8 cellular contexts compared by ENCODE assay signal in the genomic region with DNA sequence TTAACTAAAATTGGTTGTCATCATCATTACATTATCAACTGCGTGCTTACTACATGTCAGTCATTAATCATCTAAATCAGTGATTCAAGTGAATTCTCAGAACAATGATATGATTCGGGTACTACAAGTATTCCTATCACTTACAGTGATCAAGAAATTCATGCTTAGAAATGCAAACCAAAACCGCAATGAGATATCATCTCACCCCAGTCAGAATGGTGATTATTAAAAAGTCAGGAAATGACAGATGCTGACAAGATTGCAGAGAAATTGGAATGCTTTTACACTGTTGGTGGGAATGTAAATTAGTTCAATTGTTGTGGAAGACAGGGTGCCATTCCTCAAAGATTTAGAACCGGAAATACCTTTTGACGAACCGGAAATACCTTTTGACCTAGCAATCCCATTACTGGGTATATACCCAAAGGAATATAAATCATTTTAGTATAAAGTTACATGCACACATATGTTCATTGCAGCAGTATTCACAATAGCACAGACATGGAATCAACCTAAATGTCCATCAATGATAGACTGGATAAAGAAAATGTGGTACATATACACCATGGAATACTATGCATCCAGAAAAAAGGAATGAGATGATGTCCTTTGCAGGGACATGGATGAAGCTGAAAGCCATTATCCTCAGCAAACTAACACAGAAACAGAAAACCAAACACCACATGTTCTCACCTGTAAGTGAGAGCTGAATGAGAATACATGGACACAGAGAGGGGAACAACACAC.
DNase-seq lines count a peak whose midpoint lies in the region; FAIRE-seq and TF ChIP-seq lines count a peak whose summit lies in the region.
"Not testable (repeated sequence)": the region's sequence is repeated elsewhere in the genome, so short reads cannot be mapped to it uniquely, and the experiment has no call there.

No MANE protein-coding gene starts in this region.

- not testable (repeated sequence) for H3K56ac ChIP-seq in H9 (ENCODE audit: insufficient read length, low read depth, low read length)

- H2AK5ac ChIP-seq in H9 (ENCODE audit: insufficient read length, low read length): not testable (repeated sequence)

- peak; percentile 52 for FAIRE-seq in urothelium cell line (lab: Jason Lieb, UNC)

- not testable (repeated sequence) for H3K4me2 ChIP-seq in H9 (ENCODE audit: insufficient read depth, insufficient read length, low read length); SK-N-SH; neural cell (ENCODE audit: low read length)

- H2BK20ac ChIP-seq in H9 (ENCODE audit: low read depth, low read length, poor library complexity, severe bottlenecking): not testable (repeated sequence)

- not testable (repeated sequence) for H2AFZ ChIP-seq in H9 (ENCODE audit: low read length); SK-N-SH (ENCODE audit: low read depth); neural cell (ENCODE audit: low read depth, low read length)

- not testable (repeated sequence) for H3K27ac ChIP-seq in H9 (ENCODE audit: insufficient read length, low read depth, low read length)
- peak overlapping the region in 1 of 2 experiments; percentile 17; a peak in 1 of 4 replicates for H3K27ac ChIP-seq in SK-N-SH (ENCODE audit: low read depth in 2 of 2, low read length in 1 of 2)
- peak overlapping the region; percentile 32 for H3K27ac ChIP-seq in neural cell (ENCODE audit: low read length)

- not testable (repeated sequence) for H3K79me1 ChIP-seq in H9 (ENCODE audit: insufficient read depth, low read depth, low read length, poor library complexity, severe bottlenecking)

- not testable (repeated sequence) for H3K18ac ChIP-seq in H9 (ENCODE audit: insufficient read length, low read depth, low read length)

- WGBS in H9 (ENCODE audit: extremely low coverage, insufficient read length, low lambda C conversion rate): no CpG with 5 or more reads among the region's 6 CpGs
- WGBS in SK-N-SH (ENCODE audit: low lambda C conversion rate): 45% methylated on average over 6 of the region's 6 CpGs

- not testable (repeated sequence) for H4K91ac ChIP-seq in H9 (ENCODE audit: insufficient read length, low read depth, low read length)

- H4K20me1 ChIP-seq in H9 (ENCODE audit: control insufficient read depth, insufficient read depth, insufficient read length); SK-N-SH (ENCODE audit: insufficient read depth); neural cell (ENCODE audit: insufficient read depth): not testable (repeated sequence)

- H2BK12ac ChIP-seq in H9 (ENCODE audit: insufficient read length, low read depth, low read length): not testable (repeated sequence)

- H3K4me3 Mint-ChIP-seq in H9: not testable (repeated sequence)

- H2BK120ac ChIP-seq in H9 (ENCODE audit: low read depth, low read length, poor library complexity, severe bottlenecking): not testable (repeated sequence)

- H3K14ac ChIP-seq in H9 (ENCODE audit: insufficient read depth, low read length): not testable (repeated sequence)

- H3K4me1 ChIP-seq in H9 (ENCODE audit: insufficient read depth, low read length); SK-N-SH (ENCODE audit: control insufficient read depth in 1 of 2, insufficient read depth in 2 of 2, low read depth in 1 of 2, low read length in 1 of 2): not testable (repeated sequence)

- not testable (repeated sequence) for H2BK5ac ChIP-seq in H9 (ENCODE audit: insufficient read length, low read length)

- not testable (repeated sequence) for H2BK15ac ChIP-seq in H9 (ENCODE audit: low read depth, low read length)

- peak overlapping the region in 2 of 3 experiments; percentile 74 to 95; a peak in 3 of 7 replicates for H3K27ac Mint-ChIP-seq in H9

- not testable (repeated sequence) for H3K27me3 ChIP-seq in H9 (ENCODE audit: insufficient read depth, low read length); SK-N-SH (ENCODE audit: insufficient read depth); neural cell (ENCODE audit: insufficient read depth, low read depth, low read length)

- not testable (repeated sequence) for TF ChIP-seq RAD21 in SK-N-SH (IDR thresholded peaks at IDR 0.05; ENCODE audit: low read length); neural cell (conservative IDR thresholded peaks at IDR 0.05)

- not testable (repeated sequence) for H4K8ac ChIP-seq in H9 (replicated peaks; ENCODE audit: insufficient read length, low read depth, low read length)

- not testable (repeated sequence) for H3K4me3 ChIP-seq in SK-N-SH (ENCODE audit: low read depth in 2 of 2, low read length in 1 of 2); neural cell (ENCODE audit: low read length)

- not testable (repeated sequence) for H3K4me1 Mint-ChIP-seq in H9

- not testable (repeated sequence) for H3K23me2 ChIP-seq in H9 (ENCODE audit: insufficient read length, low read depth, low read length, poor library complexity, severe bottlenecking)

- peak in 1 of 2 experiments; percentile 87; a peak in 2 of 4 replicates for TF ChIP-seq EP300 in SK-N-SH (IDR thresholded peaks at IDR 0.05; ENCODE audit: borderline replicate concordance in 1 of 2, low read depth in 1 of 2, low read length in 1 of 2)
- peak; percentile 15 for TF ChIP-seq EP300 in neural cell (conservative IDR thresholded peaks at IDR 0.05; ENCODE audit: poor library complexity, severe bottlenecking)

- not testable (repeated sequence) for H3K36me3 Mint-ChIP-seq in H9 (ENCODE audit: insufficient read depth in 1 of 3, low read depth in 3 of 3)

- H3K36me3 ChIP-seq in SK-N-SH (replicated peaks in 1 of 2; ENCODE audit: control insufficient read depth in 1 of 2, insufficient read depth in 2 of 2, low read length in 1 of 2); neural cell (ENCODE audit: insufficient read depth, low read length): not testable (repeated sequence)

- H3K79me2 ChIP-seq in H9 (ENCODE audit: insufficient read depth, low read length); SK-N-SH (ENCODE audit: insufficient read depth); neural cell (replicated peaks; ENCODE audit: insufficient read depth, low read length): not testable (repeated sequence)

- H3F3A ChIP-seq in SK-N-SH (replicated peaks; ENCODE audit: insufficient read depth): peaks cover 10% of the 10 kb centered on the region
- H3F3A ChIP-seq in neural cell (ENCODE audit: insufficient read depth, low read length, poor library complexity, severe bottlenecking): not testable (repeated sequence)

- not testable (repeated sequence) for TF ChIP-seq CTCF in H9 (conservative IDR thresholded peaks at IDR 0.05); SK-N-SH (IDR thresholded peaks at IDR 0.05); neural cell (IDR thresholded peaks at IDR 0.05; ENCODE audit: poor library complexity, severe bottlenecking)

- CTCF ChIA-PET in SK-N-SH (lab: Yijun Ruan, JAX): not testable (repeated sequence)

- not testable (repeated sequence) for H4K5ac ChIP-seq in H9 (ENCODE audit: insufficient read length, low read depth, low read length)

- DNase-seq in A172 (ENCODE audit: low spot score): peak; percentile 41
- not testable (repeated sequence) for DNase-seq in H9; SK-N-SH; urothelium cell line (ENCODE audit: low spot score)
- peak; percentile 73 for DNase-seq in M059J (ENCODE audit: low read depth)
- peak; percentile 44 for DNase-seq in dermis blood vessel endothelial cell
- DNase-seq in iris pigment epithelial cell (ENCODE audit: low read depth): peak; percentile 31

- not testable (repeated sequence) for H3K4ac ChIP-seq in H9 (ENCODE audit: low read depth, low read length)

- not testable (repeated sequence) for H3K23ac ChIP-seq in H9 (ENCODE audit: insufficient read length, low read depth, low read length)

- not testable (repeated sequence) for H3K9ac ChIP-seq in H9 (ENCODE audit: extremely low read depth, insufficient read length, low read length); SK-N-SH; neural cell (ENCODE audit: low read length)

- H3K9me3 ChIP-seq in H9 (ENCODE audit: control insufficient read depth, low read depth, low read length); SK-N-SH; neural cell (ENCODE audit: low read length): not testable (repeated sequence)

- POLR2A ChIA-PET in SK-N-SH (lab: Yijun Ruan, JAX): not testable (repeated sequence)

- H3K9me2 ChIP-seq in SK-N-SH; neural cell (ENCODE audit: insufficient read depth, low read length): not testable (repeated sequence)

- H3T11ph ChIP-seq in H9 (ENCODE audit: low read length): not testable (repeated sequence)

- not testable (repeated sequence) for H3K27me3 Mint-ChIP-seq in H9 (ENCODE audit: low read depth)

- not testable (repeated sequence) for H3K9me3 Mint-ChIP-seq in H9

TF ChIP-seq in SK-N-SH, 30 proteins besides CTCF, POLR2A, EP300 and RAD21 (continues in another document):
- peak; percentile 73 for TF ChIP-seq NFIC (IDR thresholded peaks at IDR 0.05; ENCODE audit: borderline replicate concordance)
- peak; percentile 94 for TF ChIP-seq TEAD4 (IDR thresholded peaks at IDR 0.05; ENCODE audit: borderline replicate concordance, insufficient read depth)
